8 cellular contexts compared by ENCODE assay signal in genomic region chr10:3090914-3091313, GRCh38. TPM values are rescaled to one million over a fixed set of nuclear protein-coding genes. Genes with fewer than 3 reads are reported as not detected.
DNase-seq lines count a peak whose midpoint lies in the region; ATAC-seq and TF ChIP-seq lines count a peak whose summit lies in the region.

No MANE protein-coding gene starts in this region.

- H3K4me3 ChIP-seq in H7 (ENCODE audit: insufficient read depth, low read depth, low read length) (no peak overlapping the region), prostate gland (no peak overlapping the region)

- DNase-seq in H7: peak; percentile 74
- no peak for DNase-seq in activated CD4-positive, alpha-beta memory T cell treated with anti-CD3 and anti-CD28 coated beads for 36 hours
- peak; percentile 35 for DNase-seq in fibroblast of peridontal ligament (ENCODE audit: extremely low read depth)
- peak; percentile 72 for DNase-seq in prostate gland (ENCODE audit: low spot score)
- no peak for DNase-seq in glutamatergic neuron
- no peak for DNase-seq in NCI-H2227 treated with DMSO at 0.1 percent for 48 hours (lab: John Stamatoyannopoulos, UW)

- H3K36me3 ChIP-seq in H7 (replicated peaks; ENCODE audit: control insufficient read depth, insufficient read depth, low read length) (peaks cover 1% of the 10 kb centered on the region; the same call in 1 of the 2 replicates), prostate gland (no peaks in the 10 kb centered on the region)

- TF ChIP-seq CTCF in prostate gland (IDR thresholded peaks at IDR 0.05): no peak
- no peak for TF ChIP-seq CTCF in glutamatergic neuron (IDR thresholded peaks at IDR 0.05; ENCODE audit: partially characterized antibody, unreplicated experiment)

- H3K27ac ChIP-seq in prostate gland: peak overlapping the region in 1 of 2 donors; percentile 45

- H3K4me1 Mint-ChIP-seq in activated CD4-positive, alpha-beta memory T cell treated with anti-CD3 and anti-CD28 coated beads for 36 hours (ENCODE audit: low read depth): peaks cover 64% of the 10 kb centered on the region
- no peaks in the 10 kb centered on the region for H3K4me1 Mint-ChIP-seq in glutamatergic neuron (ENCODE audit: low read depth, unreplicated experiment)

- intact Hi-C loops in activated CD4-positive, alpha-beta memory T cell treated with anti-CD3 and anti-CD28 coated beads for 36 hours (cut with micrococcal nuclease): loop anchor here (1.0 kb wide), 2 partner anchors 23 to 141 kb away; no protein-coding TSS in a partner anchor
- intact Hi-C loops in prostate gland (cut with DNase I): no loop called here

- peak overlapping the region; percentile 42 for H3K27ac Mint-ChIP-seq in activated CD4-positive, alpha-beta memory T cell treated with anti-CD3 and anti-CD28 coated beads for 36 hours
- H3K27ac Mint-ChIP-seq in glutamatergic neuron (ENCODE audit: unreplicated experiment): no peak overlapping the region

- H3K27me3 ChIP-seq in H7 (ENCODE audit: control insufficient read depth, insufficient read depth, low read length): no peaks in the 10 kb centered on the region
- H3K27me3 ChIP-seq in prostate gland (replicated peaks; ENCODE audit: insufficient read depth): no peaks in the 10 kb centered on the region

- H3K4me3 Mint-ChIP-seq in activated CD4-positive, alpha-beta memory T cell treated with anti-CD3 and anti-CD28 coated beads for 36 hours: no peak overlapping the region
- no peak overlapping the region for H3K4me3 Mint-ChIP-seq in glutamatergic neuron (ENCODE audit: unreplicated experiment)

- no peaks in the 10 kb centered on the region for H3K4me1 ChIP-seq in prostate gland (replicated peaks)

- H3K27me3 Mint-ChIP-seq in activated CD4-positive, alpha-beta memory T cell treated with anti-CD3 and anti-CD28 coated beads for 36 hours: no peaks in the 10 kb centered on the region
- H3K27me3 Mint-ChIP-seq in glutamatergic neuron (ENCODE audit: unreplicated experiment): no peaks in the 10 kb centered on the region

- peaks cover 51% of the 10 kb centered on the region for H3K36me3 Mint-ChIP-seq in activated CD4-positive, alpha-beta memory T cell treated with anti-CD3 and anti-CD28 coated beads for 36 hours
- H3K36me3 Mint-ChIP-seq in glutamatergic neuron (ENCODE audit: unreplicated experiment): no peaks in the 10 kb centered on the region

- CTCF ChIA-PET in activated CD4-positive, alpha-beta memory T cell treated with anti-CD3 and anti-CD28 coated beads for 36 hours (lab: Charles Lee): interaction anchor here (0.6 to 2.9 kb wide), 2 partner anchors 20 to 97 kb away, joined by 3 to 11 read pairs; no protein-coding TSS in a partner anchor

- no peaks in the 10 kb centered on the region for H3K9me3 ChIP-seq in prostate gland

- POLR2A ChIA-PET in activated CD4-positive, alpha-beta memory T cell treated with anti-CD3 and anti-CD28 coated beads for 36 hours (lab: Charles Lee): interaction anchor here (0.9 to 2.6 kb wide), 6 partner anchors 19 to 142 kb away, joined by 3 to 16 read pairs (median 6); partner anchors contain the start of gene PITRM1

- no peak for TF ChIP-seq POLR2A in prostate gland (IDR thresholded peaks at IDR 0.05)

- ATAC-seq in GM18868 (IDR thresholded peaks at IDR 0.05; ENCODE audit: unreplicated experiment) (no peak), GM21526 (IDR thresholded peaks at IDR 0.05; ENCODE audit: low FRiP score, unreplicated experiment) (no peak)

- WGBS in prostate gland: 7% methylated on average over 5 of the region's 5 CpGs

- H3K9me3 Mint-ChIP-seq in activated CD4-positive, alpha-beta memory T cell treated with anti-CD3 and anti-CD28 coated beads for 36 hours: no peaks in the 10 kb centered on the region
- H3K9me3 Mint-ChIP-seq in glutamatergic neuron (ENCODE audit: unreplicated experiment): no peaks in the 10 kb centered on the region

RNA-seq across cellular contexts. Expression of gene PFKP, which starts 23.6 kb away (rescaled TPM):
- total RNA-seq in H7 (2014; rRNA removed; shearing (Covaris generic)): 104 and 120 TPM in 2 replicates
- 100 to 1,000 TPM; 175 to 176 TPM for total RNA-seq in activated CD4-positive, alpha-beta memory T cell treated with anti-CD3 and anti-CD28 coated beads for 36 hours
- total RNA-seq in prostate gland (10 to 100 TPM; 35.1 to 86.9 TPM), glutamatergic neuron (ENCODE audit: unreplicated experiment) (24.2 TPM)

Comparison
In these comparisons a context has a peak if more than half of its experiments do, and no peak if none do; other contexts are left out.
1. DNase-seq: peak in H7 (single experiment), fibroblast of peridontal ligament (single experiment) and prostate gland (single experiment); none in activated CD4-positive, alpha-beta memory T cell treated with anti-CD3 and anti-CD28 coated beads for 36 hours (single experiment), glutamatergic neuron (single experiment) and NCI-H2227 treated with DMSO at 0.1 percent for 48 hours (single experiment).